8 cellular contexts compared by ENCODE assay signal in genomic region chr4:55409468-55410171, GRCh38. TPM values are rescaled to one million over a fixed set of nuclear protein-coding genes. Genes with fewer than 3 reads are reported as not detected.
A peak's percentile ranks its signal among the peaks of the same experiment; 100 is the strongest.
DNase-seq lines count a peak whose midpoint lies in the region; ATAC-seq and TF ChIP-seq lines count a peak whose summit lies in the region.

No MANE protein-coding gene starts in this region.

- TF ChIP-seq POLR2A in erythroblast (IDR thresholded peaks at IDR 0.05; ENCODE audit: low read length), result no peak

- H3K4me3 ChIP-seq in ACC112 (ENCODE audit: low read depth, low read length) (peak overlapping the region; percentile 48), ascending aorta (peak overlapping the region in 1 of 2 donors; percentile 40)

- H3K79me2 ChIP-seq in ACC112 (ENCODE audit: control insufficient read depth, insufficient read depth, low read length, unreplicated experiment), result peaks cover 89% of the 10 kb centered on the region

- peaks cover 42% of the 10 kb centered on the region for H3K4me1 ChIP-seq in ACC112 (ENCODE audit: control insufficient read depth, insufficient read depth, low read length, unreplicated experiment)
- peaks cover 6 to 25% of the 10 kb centered on the region in 2 donors for H3K4me1 ChIP-seq in ascending aorta

- peak overlapping the region; percentile 49 for H2AFZ ChIP-seq in ACC112 (ENCODE audit: low read length, unreplicated experiment)

- no peaks in the 10 kb centered on the region for H3K9me3 ChIP-seq in ascending aorta

- DNase-seq in ascending aorta (ENCODE audit: low spot score in 2 of 2) (peak in 1 of 2 donors; percentile 71), myocyte (ENCODE audit: low read depth) (peak; percentile 79), erythroblast (lab: John Stamatoyannopoulos, UW) (no peak), HEK293T (ENCODE audit: extremely low spot score) (no peak)

- POLR2A ChIA-PET in HEK293T (lab: Yijun Ruan, JAX), result interaction anchor here (1.4 kb wide), 1 partner anchor 15 kb away, joined by 7 read pairs; the partner anchor contains the start of gene TMEM165

- ATAC-seq in GM18511 (IDR thresholded peaks at IDR 0.05; ENCODE audit: unreplicated experiment) (peak; percentile 78), HG03108 (IDR thresholded peaks at IDR 0.05; ENCODE audit: unreplicated experiment) (peak; percentile 80), HG03159 (IDR thresholded peaks at IDR 0.05; ENCODE audit: unreplicated experiment) (no peak)

- peak; percentile 12 to 41 (median 29) for TF ChIP-seq CTCF in ascending aorta (IDR thresholded peaks at IDR 0.05)

- H3K36me3 ChIP-seq in ACC112 (ENCODE audit: insufficient read depth, low read length) (peaks cover 44% of the 10 kb centered on the region), ascending aorta (peaks cover 22 to 33% of the 10 kb centered on the region in 2 donors)

- H3K27me3 ChIP-seq in ACC112 (ENCODE audit: insufficient read depth, low read length), result no peaks in the 10 kb centered on the region
- H3K27me3 ChIP-seq in ascending aorta, result no peaks in the 10 kb centered on the region

- intact Hi-C loops in ascending aorta (cut with DNase I), result no loop called here

- CTCF ChIA-PET in HEK293T (lab: Yijun Ruan, JAX), result interaction anchor here (0.7 to 0.8 kb wide), 3 partner anchors 13 to 316 kb away, joined by 3 to 5 read pairs (median 3); no protein-coding TSS in a partner anchor

- H3K27ac ChIP-seq in ACC112 (ENCODE audit: low read depth, low read length) (peak overlapping the region; percentile 54), ascending aorta (peak overlapping the region; percentile 38 to 70)

TF ChIP-seq in HEK293T, 16 proteins besides CTCF, POLR2A, EP300 and RAD21:
- TF ChIP-seq BHLHE40 (IDR thresholded peaks at IDR 0.05; ENCODE audit: borderline replicate concordance) (no peak), ARNT (IDR thresholded peaks at IDR 0.05) (no peak), SUZ12 (IDR thresholded peaks at IDR 0.05) (no peak), FOXA1 (IDR thresholded peaks at IDR 0.05) (no peak), FOXK2 (IDR thresholded peaks at IDR 0.05) (no peak), L3MBTL2 (conservative IDR thresholded peaks at IDR 0.05) (no peak), LEF1 (IDR thresholded peaks at IDR 0.05; ENCODE audit: borderline replicate concordance) (no peak), TARDBP (IDR thresholded peaks at IDR 0.05) (no peak), PKNOX1 (IDR thresholded peaks at IDR 0.05) (no peak), FOXM1 (IDR thresholded peaks at IDR 0.05; ENCODE audit: borderline replicate concordance) (no peak), NFRKB (IDR thresholded peaks at IDR 0.05) (no peak), HDGF (IDR thresholded peaks at IDR 0.05; ENCODE audit: borderline replicate concordance) (no peak), ELF4 (IDR thresholded peaks at IDR 0.05) (no peak)

RNA-seq across cellular contexts. Expression of gene TMEM165, which starts 13.9 kb away (rescaled TPM):
- 178 TPM for total RNA-seq in ascending aorta
- 124 and 134 TPM in 2 replicates for total RNA-seq in myocyte
- polyA plus RNA-seq in myocyte (2012), result 80.2 TPM
